In genomic region chr15:71456362-71456761, GRCh38 we compare ENCODE assay signal across 8 cellular contexts.
"Had no signal": no experiment of that assay in that cellular context is flagged by ENCODE, and none has a peak within 500 bp of the region (broad histone marks: within the 10 kb centered on the region; RNA-seq: fewer than 3 reads in every experiment).

No MANE protein-coding gene starts in this region.

- H3K27ac ChIP-seq: GM23248, KMS-11 had no signal

- H3K4me2 ChIP-seq: KMS-11 had no signal

- DNase-seq: GM23248, GOT3, H9, HCEC 1CT, KBM-7 had no signal

- H3K4me3 ChIP-seq: GM23248 had no signal

- H3K9ac ChIP-seq: GM23248, KMS-11 had no signal

- H2AFZ ChIP-seq: GM23248 had no signal

- FAIRE-seq: H54, HTR-8/SVneo had no signal
